In the genomic region with DNA sequence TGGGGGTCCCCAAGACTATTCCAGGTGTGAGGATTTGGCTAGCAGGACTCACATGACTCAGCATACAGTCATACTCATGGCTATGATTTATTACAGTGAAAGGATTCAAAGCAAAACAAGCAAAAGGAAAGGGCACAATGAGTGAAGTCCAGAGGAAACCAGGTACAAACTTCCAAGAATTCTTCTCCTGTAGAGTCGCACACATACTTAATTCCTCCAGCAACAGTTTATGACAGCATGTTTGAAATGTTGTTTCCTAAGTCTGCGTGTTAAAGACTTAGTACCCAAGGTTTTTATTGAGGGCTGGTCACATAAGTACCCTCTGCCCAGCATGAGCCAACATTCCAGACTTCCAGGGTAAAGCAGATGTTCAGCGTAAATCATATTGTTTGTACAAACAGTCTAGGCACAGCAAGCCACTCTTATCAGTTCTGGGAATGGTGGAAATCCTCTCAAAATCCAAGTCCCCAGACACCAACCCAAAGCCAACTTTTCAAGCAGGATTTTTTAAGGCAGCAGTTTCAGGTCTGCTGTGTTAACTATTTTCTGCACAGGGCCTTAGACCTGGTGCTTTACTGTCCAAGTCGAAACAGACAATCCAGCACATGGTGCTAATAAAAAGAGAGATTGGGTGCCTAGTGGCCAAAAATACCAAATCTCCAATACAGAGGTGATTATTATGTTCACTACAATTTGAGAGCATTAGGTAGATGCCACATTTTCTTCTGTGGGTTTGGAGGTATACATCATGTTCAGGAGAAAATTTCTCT, we compare ENCODE assay signal across 14 cellular contexts. TPM values are rescaled to one million over a fixed set of nuclear protein-coding genes. Genes with fewer than 3 reads are reported as not detected.
A peak's percentile ranks its signal among the peaks of the same experiment; 100 is the strongest.
DNase-seq lines count a peak whose midpoint lies in the region; ATAC-seq and TF ChIP-seq lines count a peak whose summit lies in the region.
"Had no signal": no experiment of that assay in that cellular context is flagged by ENCODE, and none has a peak within 500 bp of the region (broad histone marks: within the 10 kb centered on the region; RNA-seq: fewer than 3 reads in every experiment).

No MANE protein-coding gene starts in this region.

- no peaks in the 10 kb centered on the region for H3K36me3 ChIP-seq in smooth muscle cell (ENCODE audit: low read depth)
- H3K36me3 ChIP-seq: spleen had no signal

- CTCF ChIA-PET in RWPE1 (lab: Yijun Ruan, JAX): interaction anchor here (1.5 kb wide), 1 partner anchor 12 kb away, joined by 3 read pairs; no protein-coding TSS in a partner anchor

- peaks cover 6% of the 10 kb centered on the region for H3K4me1 ChIP-seq in smooth muscle cell (ENCODE audit: low read depth)
- H3K4me1 ChIP-seq: spleen had no signal

- no peak for ATAC-seq in GM18868 (IDR thresholded peaks at IDR 0.05; ENCODE audit: unreplicated experiment)

- H3K9ac ChIP-seq in smooth muscle cell (ENCODE audit: low read depth): no peak overlapping the region

- peak overlapping the region; percentile 38 for H3K4me2 ChIP-seq in smooth muscle cell

- H3K27me3 ChIP-seq in smooth muscle cell (ENCODE audit: low read depth): no peaks in the 10 kb centered on the region
- H3K27me3 ChIP-seq: spleen had no signal

- no peaks in the 10 kb centered on the region for H3F3A ChIP-seq in smooth muscle cell (ENCODE audit: low read depth)

- H2AFZ ChIP-seq in smooth muscle cell (ENCODE audit: low read depth): no peak overlapping the region

- POLR2A ChIA-PET in RWPE1 (lab: Yijun Ruan, JAX; ENCODE audit: low non-redundant PET): no interaction called here

- no peaks in the 10 kb centered on the region for H3K79me2 ChIP-seq in smooth muscle cell (ENCODE audit: low read depth)

- WGBS in smooth muscle cell (ENCODE audit: low lambda C conversion rate): 13% methylated on average over 4 of the region's 4 CpGs

- H3K9me3 ChIP-seq in smooth muscle cell (replicated peaks; ENCODE audit: low read depth): no peaks in the 10 kb centered on the region

- no peak for TF ChIP-seq CTCF in RWPE1 (conservative IDR thresholded peaks at IDR 0.05; ENCODE audit: low read depth)
- no peak for TF ChIP-seq CTCF in fibroblast of mammary gland (conservative IDR thresholded peaks at IDR 0.05; ENCODE audit: control insufficient read depth, insufficient read depth, low read depth, low read length)
- TF ChIP-seq CTCF in smooth muscle cell (IDR thresholded peaks at IDR 0.05; ENCODE audit: borderline replicate concordance, insufficient read depth, poor library complexity, severe bottlenecking): no peak

- H3K27ac ChIP-seq in RWPE1: no peak overlapping the region
- H3K27ac ChIP-seq in smooth muscle cell (ENCODE audit: low read depth): peak overlapping the region; percentile 59
- H3K27ac ChIP-seq: spleen had no signal

- DNase-seq in NCI-H1417 (lab: John Stamatoyannopoulos, UW): peak in 2 of 3 experiments; percentile 16 to 52
- no peak for DNase-seq in NCI-H1417 treated with DMSO at 0.1 percent for 48 hours (lab: John Stamatoyannopoulos, UW)
- peak; percentile 60 for DNase-seq in RWPE1 (ENCODE audit: low spot score)
- peak; percentile 58 for DNase-seq in fibroblast of mammary gland (ENCODE audit: low read depth)
- no peak for DNase-seq in smooth muscle cell (lab: John Stamatoyannopoulos, UW; ENCODE audit: unreplicated experiment)
- no peak for DNase-seq in GM03348 (ENCODE audit: low spot score)
- no peak for DNase-seq in stimulated activated CD4-positive, alpha-beta T cell treated with anti-CD3 and anti-CD28 coated beads, Interleukin-12 subunit alpha, Interleukin-12 subunit beta, amount 100 ng/mL, for 4 hours
- DNase-seq: 8988T; activated B cell treated with CpG ODN at 0.5 μM for 24 hours; activated naive CD4-positive, alpha-beta T cell treated with Interleukin-2 at 50 U/mL for 16 hours; caudate nucleus; nucleus accumbens; spleen had no signal

- no peak overlapping the region for H3K4me3 ChIP-seq in fibroblast of mammary gland (ENCODE audit: control insufficient read depth, low read depth, low read length)
- H3K4me3 ChIP-seq in smooth muscle cell: no peak overlapping the region
- H3K4me3 ChIP-seq: spleen had no signal

- no peaks in the 10 kb centered on the region for H4K20me1 ChIP-seq in smooth muscle cell (ENCODE audit: low read depth)

RNA-seq across cellular contexts. Expression of a gene that starts 18.6 kb away (rescaled TPM):
- 30.2 and 33.4 TPM in 2 replicates for total RNA-seq in smooth muscle cell
- polyA plus RNA-seq in smooth muscle cell: 3.6 and 6.6 TPM in 2 replicates

Comparison
In these comparisons a context has a peak if more than half of its experiments do, and no peak if none do; other contexts are left out.
1. DNase-seq: peak in NCI-H1417 (2 of 3), RWPE1 (single experiment) and fibroblast of mammary gland (single experiment); none in NCI-H1417 treated with DMSO at 0.1 percent for 48 hours (single experiment), smooth muscle cell (single experiment), GM03348 (single experiment) and stimulated activated CD4-positive, alpha-beta T cell treated with anti-CD3 and anti-CD28 coated beads, Interleukin-12 subunit alpha, Interleukin-12 subunit beta, amount 100 ng/mL, for 4 hours (single experiment).